ENCODE assay signal across 12 cellular contexts in the genomic region with DNA sequence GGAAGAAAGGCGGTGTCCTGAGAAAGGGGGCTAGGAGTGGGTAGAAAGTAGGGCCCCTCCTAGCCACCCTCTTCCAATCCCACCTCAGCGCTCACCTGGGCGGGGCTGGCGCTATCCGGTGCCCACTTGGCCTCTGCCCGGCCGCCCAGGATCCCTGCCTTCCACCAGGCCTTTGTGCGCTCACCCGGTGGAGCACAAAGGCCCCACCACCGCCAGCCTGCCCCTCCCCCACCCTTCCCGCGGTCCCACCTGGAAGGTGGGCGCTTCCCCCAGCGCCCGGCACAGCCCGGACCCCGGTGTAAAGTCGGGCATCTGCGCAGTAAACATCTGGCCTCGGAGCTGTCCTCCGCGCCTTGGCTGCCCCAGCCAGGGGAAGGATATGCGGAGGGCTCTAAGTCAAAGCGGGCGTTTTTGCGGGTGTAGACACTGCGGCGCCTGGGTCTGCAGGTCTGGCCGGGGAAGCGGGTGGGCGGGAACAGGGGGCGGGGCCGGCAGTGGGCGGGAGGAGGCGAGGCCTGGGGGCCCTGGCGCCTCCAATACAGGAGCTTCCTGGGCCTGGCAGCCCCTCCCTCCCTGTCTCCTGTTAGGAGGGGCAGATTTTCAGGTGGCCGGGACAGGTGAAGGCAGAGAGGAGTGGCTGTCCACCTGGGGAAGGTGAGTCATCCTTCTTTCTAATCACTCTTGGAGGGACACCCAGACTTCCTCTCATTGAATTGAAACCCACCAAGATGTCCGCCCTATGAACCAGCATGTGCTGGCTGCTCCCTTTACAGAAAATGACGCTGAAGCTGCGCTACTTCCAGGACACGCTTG. TPM values are rescaled to one million over a fixed set of nuclear protein-coding genes. Genes with fewer than 3 reads are reported as not detected.
A peak's percentile ranks its signal among the peaks of the same experiment; 100 is the strongest.
DNase-seq lines count a peak whose midpoint lies in the region; ATAC-seq and TF ChIP-seq lines count a peak whose summit lies in the region.
"Had no signal": no experiment of that assay in that cellular context is flagged by ENCODE, and none has a peak within 500 bp of the region (broad histone marks: within the 10 kb centered on the region; RNA-seq: fewer than 3 reads in every experiment).

No MANE protein-coding gene starts in this region.

- H3K4me1 ChIP-seq in ectodermal cell (ENCODE audit: control insufficient read depth, insufficient read depth, low read length): no peaks in the 10 kb centered on the region
- peaks cover 0 to 45% (median 14%) of the 10 kb centered on the region in 4 donors for H3K4me1 ChIP-seq in tibial nerve

- no peak for TF ChIP-seq CTCF in tibial nerve (IDR thresholded peaks at IDR 0.05)

- 13 to 14% methylated on average over 39 to 40 of the region's 41 CpGs for WGBS in ectodermal cell, 2 experiments
- 18 to 21% methylated on average over 18 to 22 of the region's 41 CpGs for WGBS in tibial nerve, 2 donors

- DNase-seq in NCI-H1048 (lab: John Stamatoyannopoulos, UW) (peak; percentile 59), left kidney (ENCODE audit: low read depth, low spot score) (peak; percentile 84), tibial nerve (ENCODE audit: low spot score in 2 of 2) (no peak), dermis blood vessel endothelial cell (no peak), HuH-7.5 (ENCODE audit: low spot score) (no peak)
- DNase-seq: activated CD8-positive, alpha-beta memory T cell treated with anti-CD3 and anti-CD28 coated beads, Interleukin-2, amount 50 U/mL, for 4 hours; brain microvascular endothelial cell; foreskin fibroblast; NCI-H524 treated with DMSO at 0.1 percent for 48 hours; T-helper 2 cell had no signal

- H3K4me3 ChIP-seq in ectodermal cell (ENCODE audit: insufficient read depth, low read depth, low read length) (peak overlapping the region; percentile 48), tibial nerve (peak overlapping the region; percentile 35 to 79 (median 50))

- H3K36me3 ChIP-seq in ectodermal cell (ENCODE audit: control insufficient read depth, insufficient read depth, low read length) (no peaks in the 10 kb centered on the region), tibial nerve (peaks cover 0 to 32% (median 0%) of the 10 kb centered on the region in 3 donors)
- H3K36me3 ChIP-seq: brain microvascular endothelial cell had no signal

- no peak for TF ChIP-seq EP300 in tibial nerve (IDR thresholded peaks at IDR 0.05)

- H3K27me3 ChIP-seq in ectodermal cell (ENCODE audit: control insufficient read depth, insufficient read depth, low read length, poor library complexity, severe bottlenecking): no peaks in the 10 kb centered on the region
- H3K27me3 ChIP-seq in tibial nerve: no peaks in the 10 kb centered on the region
- H3K27me3 ChIP-seq: brain microvascular endothelial cell had no signal

- ATAC-seq in GM18909 (IDR thresholded peaks at IDR 0.05; ENCODE audit: poor library complexity, unreplicated experiment): no peak

- no peak for TF ChIP-seq POLR2A in tibial nerve (IDR thresholded peaks at IDR 0.05)

- H3K27ac ChIP-seq in ectodermal cell (ENCODE audit: insufficient read depth, low read depth, low read length, poor library complexity, severe bottlenecking) (no peak overlapping the region), tibial nerve (peak overlapping the region; percentile 77 to 95 (median 88))
- H3K27ac ChIP-seq: brain microvascular endothelial cell had no signal

- H3K9me3 ChIP-seq in ectodermal cell (ENCODE audit: control insufficient read depth, low read length) (no peaks in the 10 kb centered on the region), tibial nerve (no peaks in the 10 kb centered on the region)

RNA-seq across cellular contexts. Expression of a gene that starts 49.3 kb away (rescaled TPM):
- polyA plus RNA-seq in ectodermal cell (2013, experiment 1 of 4): not detected
- 0.21 TPM for polyA plus RNA-seq in ectodermal cell (2013, experiment 2 of 4)
- not detected for polyA plus RNA-seq in ectodermal cell (2013, experiment 3 of 4)
- not detected for polyA plus RNA-seq in ectodermal cell (2013, experiment 4 of 4)
- total RNA-seq in tibial nerve (1 to 10 TPM in 2 of 4 donors, under 1 TPM in 1, not detected in 1; 0.42 to 4.1 (median 2.4) TPM), dermis blood vessel endothelial cell (not detected in 2 replicates)

Comparison
In these comparisons a context has a peak if more than half of its experiments do, and no peak if none do; other contexts are left out.
1. DNase-seq: peak in NCI-H1048 (single experiment) and left kidney (single experiment); none in tibial nerve (0 of 2), dermis blood vessel endothelial cell (single experiment) and HuH-7.5 (single experiment).